Comparison of ENCODE assay signal across 7 cellular contexts in genomic region chr19:1468274-1469199, GRCh38. TPM values are rescaled to one million over a fixed set of nuclear protein-coding genes. Genes with fewer than 3 reads are reported as not detected.
DNase-seq lines count a peak whose midpoint lies in the region; ATAC-seq and TF ChIP-seq lines count a peak whose summit lies in the region.
"Had no signal": no experiment of that assay in that cellular context is flagged by ENCODE, and none has a peak within 500 bp of the region (broad histone marks: within the 10 kb centered on the region; RNA-seq: fewer than 3 reads in every experiment).

No MANE protein-coding gene starts in this region.

- DNase-seq in GM12865 (ENCODE audit: low read depth) (peak; percentile 41), neuronal stem cell (ENCODE audit: low spot score) (no peak), SJCRH30 (no peak), cerebellar cortex (ENCODE audit: low spot score) (no peak)
- DNase-seq in activated T-helper 1 cell treated with anti-CD3 and anti-CD28 coated beads, Interleukin-12 subunit alpha, Interleukin-12 subunit beta, Interleukin-2, Interleukin-4 antibody, amounts not matched to agents 30 ng/mL and 10 ng/mL and 1 ng/mL, durations not matched to agents 14 hours and 24 hours and 36 hours (ENCODE audit: low spot score) = no peak
- DNase-seq: GOT3 had no signal

- H3K9ac ChIP-seq in neuronal stem cell (ENCODE audit: low read depth, low read length, poor library complexity) = no peak overlapping the region

- peak overlapping the region; percentile 66 for H3K4me2 ChIP-seq in neuronal stem cell (ENCODE audit: insufficient read depth, low read length, poor library complexity, severe bottlenecking)

- no peak overlapping the region for H3K27ac ChIP-seq in neuronal stem cell (replicated peaks; ENCODE audit: low read length)
- no peak overlapping the region for H3K27ac ChIP-seq in SJCRH30

- H3K4me3 ChIP-seq in GM12865 (ENCODE audit: low read depth, low read length) (no peak overlapping the region), neuronal stem cell (ENCODE audit: low read length in 2 of 2) (no peak overlapping the region), SJCRH30 (no peak overlapping the region)

- peak overlapping the region; percentile 24 for H2BK5ac ChIP-seq in neuronal stem cell (ENCODE audit: low read length)

- H4K91ac ChIP-seq in neuronal stem cell (ENCODE audit: low read depth, low read length, poor library complexity) = no peak overlapping the region

- H3K4me1 ChIP-seq in neuronal stem cell (ENCODE audit: control insufficient read depth in 2 of 2, insufficient read depth in 1 of 2, low read depth in 1 of 2, low read length in 2 of 2) (peaks cover 0 to 27% of the 10 kb centered on the region in 2 donors), SJCRH30 (peaks cover 2% of the 10 kb centered on the region; the same call in 1 of the 2 replicates)

- H3K27ac Mint-ChIP-seq in activated T-helper 1 cell treated with anti-CD3 and anti-CD28 coated beads, Interleukin-12 subunit alpha, Interleukin-12 subunit beta, Interleukin-2, Interleukin-4 antibody, amounts not matched to agents 30 ng/mL and 10 ng/mL and 1 ng/mL, durations not matched to agents 14 hours and 24 hours and 36 hours = no peak overlapping the region

- H3K14ac ChIP-seq in neuronal stem cell (ENCODE audit: low read length) = peak overlapping the region; percentile 56

- peaks cover 14% of the 10 kb centered on the region for H3K27me3 Mint-ChIP-seq in activated T-helper 1 cell treated with anti-CD3 and anti-CD28 coated beads, Interleukin-12 subunit alpha, Interleukin-12 subunit beta, Interleukin-2, Interleukin-4 antibody, amounts not matched to agents 30 ng/mL and 10 ng/mL and 1 ng/mL, durations not matched to agents 14 hours and 24 hours and 36 hours (ENCODE audit: insufficient read depth)

- intact Hi-C loops in activated T-helper 1 cell treated with anti-CD3 and anti-CD28 coated beads, Interleukin-12 subunit alpha, Interleukin-12 subunit beta, Interleukin-2, Interleukin-4 antibody, amounts not matched to agents 30 ng/mL and 10 ng/mL and 1 ng/mL, durations not matched to agents 14 hours and 24 hours and 36 hours (cut with micrococcal nuclease) = loop anchor here (1.0 to 5.0 kb wide), 2 partner anchors 23 to 294 kb away; no protein-coding TSS in a partner anchor

- H3K4ac ChIP-seq in neuronal stem cell (ENCODE audit: low read length) = no peak overlapping the region

- peaks cover 1 to 55% of the 10 kb centered on the region in 2 donors for H3K36me3 ChIP-seq in neuronal stem cell (replicated peaks in 1 of 2; ENCODE audit: control insufficient read depth in 2 of 2, insufficient read depth in 2 of 2, low read length in 2 of 2)
- no peaks in the 10 kb centered on the region for H3K36me3 ChIP-seq in SJCRH30

- no peaks in the 10 kb centered on the region for H3K4me1 Mint-ChIP-seq in activated T-helper 1 cell treated with anti-CD3 and anti-CD28 coated beads, Interleukin-12 subunit alpha, Interleukin-12 subunit beta, Interleukin-2, Interleukin-4 antibody, amounts not matched to agents 30 ng/mL and 10 ng/mL and 1 ng/mL, durations not matched to agents 14 hours and 24 hours and 36 hours (ENCODE audit: low read depth)

- TF ChIP-seq CTCF in GM12865 (IDR thresholded peaks at IDR 0.05; ENCODE audit: insufficient read depth, low read depth, low read length, missing control alignments) = peak; percentile 0

- H3K4me3 Mint-ChIP-seq in activated T-helper 1 cell treated with anti-CD3 and anti-CD28 coated beads, Interleukin-12 subunit alpha, Interleukin-12 subunit beta, Interleukin-2, Interleukin-4 antibody, amounts not matched to agents 30 ng/mL and 10 ng/mL and 1 ng/mL, durations not matched to agents 14 hours and 24 hours and 36 hours = peak overlapping the region; percentile 26

- no peak overlapping the region for H2AFZ ChIP-seq in neuronal stem cell (ENCODE audit: low read length)

- H2BK12ac ChIP-seq in neuronal stem cell (ENCODE audit: low read length) = peak overlapping the region; percentile 73

- peak overlapping the region; percentile 90 for H2AK5ac ChIP-seq in neuronal stem cell (ENCODE audit: low read depth, low read length)

- H2BK120ac ChIP-seq in neuronal stem cell (ENCODE audit: low read depth, low read length) = no peak overlapping the region

- H2BK15ac ChIP-seq in neuronal stem cell (ENCODE audit: low read length) = peak overlapping the region; percentile 58

- peak overlapping the region; percentile 91 for H3K23ac ChIP-seq in neuronal stem cell (ENCODE audit: low read depth, low read length, poor library complexity)

- H3K9me3 Mint-ChIP-seq in activated T-helper 1 cell treated with anti-CD3 and anti-CD28 coated beads, Interleukin-12 subunit alpha, Interleukin-12 subunit beta, Interleukin-2, Interleukin-4 antibody, amounts not matched to agents 30 ng/mL and 10 ng/mL and 1 ng/mL, durations not matched to agents 14 hours and 24 hours and 36 hours = no peaks in the 10 kb centered on the region

- H3K36me3 Mint-ChIP-seq in activated T-helper 1 cell treated with anti-CD3 and anti-CD28 coated beads, Interleukin-12 subunit alpha, Interleukin-12 subunit beta, Interleukin-2, Interleukin-4 antibody, amounts not matched to agents 30 ng/mL and 10 ng/mL and 1 ng/mL, durations not matched to agents 14 hours and 24 hours and 36 hours (ENCODE audit: low read depth) = no peaks in the 10 kb centered on the region

- H4K8ac ChIP-seq in neuronal stem cell (ENCODE audit: low read depth, low read length) = no peak overlapping the region

- H3K79me1 ChIP-seq in neuronal stem cell (ENCODE audit: low read depth, low read length) = peaks cover 31% of the 10 kb centered on the region

- ATAC-seq in GM19395 (IDR thresholded peaks at IDR 0.05; ENCODE audit: unreplicated experiment) = no peak

- H3K18ac ChIP-seq in neuronal stem cell (ENCODE audit: low read length) = peak overlapping the region; percentile 90

- H3K9me3 ChIP-seq in neuronal stem cell (replicated peaks in 1 of 2; ENCODE audit: control insufficient read depth in 2 of 2, insufficient read depth in 1 of 2, low read depth in 1 of 2, low read length in 2 of 2) (peaks cover 0 to 11% of the 10 kb centered on the region in 2 donors), SJCRH30 (replicated peaks) (no peaks in the 10 kb centered on the region)

- WGBS in neuronal stem cell (ENCODE audit: extremely low coverage in 2 of 2, insufficient read length in 2 of 2, insufficient replicate concordance in 1 of 2), 2 donors = no CpG with 5 or more reads among the region's 92 CpGs

- H3K27me3 ChIP-seq in neuronal stem cell (ENCODE audit: control insufficient read depth in 3 of 3, insufficient read depth in 3 of 3, low read depth in 1 of 3, low read length in 3 of 3) (peaks cover 0 to 74% (median 50%) of the 10 kb centered on the region in 3 experiments), SJCRH30 (no peaks in the 10 kb centered on the region; the same call in 1 of the 2 replicates)

RNA-seq across cellular contexts. Expression of gene C19orf25, which starts 10.5 kb away (rescaled TPM):
- total RNA-seq in activated T-helper 1 cell treated with anti-CD3 and anti-CD28 coated beads, Interleukin-12 subunit alpha, Interleukin-12 subunit beta, Interleukin-2, Interleukin-4 antibody, amounts not matched to agents 30 ng/mL and 10 ng/mL and 1 ng/mL, durations not matched to agents 14 hours and 24 hours and 36 hours = 37.1 and 38.5 TPM in 2 replicates
- polyA plus RNA-seq in neuronal stem cell (2013, experiment 1 of 2) = 22.9 TPM
- polyA plus RNA-seq in neuronal stem cell (2013, experiment 2 of 2) = 21.4 TPM
- 26.6 and 29.4 TPM in 2 replicates for total RNA-seq in SJCRH30 (2014; rRNA removed; shearing (Covaris generic))

RNA-seq across cellular contexts. Expression of gene APC2, which starts 18.6 kb away (rescaled TPM):
- 0.16 and 0.17 TPM in 2 replicates for total RNA-seq in activated T-helper 1 cell treated with anti-CD3 and anti-CD28 coated beads, Interleukin-12 subunit alpha, Interleukin-12 subunit beta, Interleukin-2, Interleukin-4 antibody, amounts not matched to agents 30 ng/mL and 10 ng/mL and 1 ng/mL, durations not matched to agents 14 hours and 24 hours and 36 hours
- polyA plus RNA-seq in neuronal stem cell (2013, experiment 1 of 2) = 3.4 TPM
- 3.9 TPM for polyA plus RNA-seq in neuronal stem cell (2013, experiment 2 of 2)
- 0.13 and 0.24 TPM in 2 replicates for total RNA-seq in SJCRH30 (2014; rRNA removed; shearing (Covaris generic))

RNA-seq across cellular contexts. Expression of gene PCSK4, which starts 21.6 kb away (rescaled TPM):
- total RNA-seq in activated T-helper 1 cell treated with anti-CD3 and anti-CD28 coated beads, Interleukin-12 subunit alpha, Interleukin-12 subunit beta, Interleukin-2, Interleukin-4 antibody, amounts not matched to agents 30 ng/mL and 10 ng/mL and 1 ng/mL, durations not matched to agents 14 hours and 24 hours and 36 hours = 0.26 and 1.5 TPM in 2 replicates
- 8.3 TPM for polyA plus RNA-seq in neuronal stem cell (2013, experiment 1 of 2)
- polyA plus RNA-seq in neuronal stem cell (2013, experiment 2 of 2) = 7.9 TPM
- 0.58 and 1.1 TPM in 2 replicates for total RNA-seq in SJCRH30 (2014; rRNA removed; shearing (Covaris generic))

RNA-seq across cellular contexts. Expression of gene REEP6, which starts 22.4 kb away (rescaled TPM):
- 1.4 TPM in 2 replicates for total RNA-seq in activated T-helper 1 cell treated with anti-CD3 and anti-CD28 coated beads, Interleukin-12 subunit alpha, Interleukin-12 subunit beta, Interleukin-2, Interleukin-4 antibody, amounts not matched to agents 30 ng/mL and 10 ng/mL and 1 ng/mL, durations not matched to agents 14 hours and 24 hours and 36 hours
- 18.0 TPM for polyA plus RNA-seq in neuronal stem cell (2013, experiment 1 of 2)
- polyA plus RNA-seq in neuronal stem cell (2013, experiment 2 of 2) = 17.5 TPM
- 0.41 and 0.45 TPM in 2 replicates for total RNA-seq in SJCRH30 (2014; rRNA removed; shearing (Covaris generic))

RNA-seq across cellular contexts. Expression of gene RPS15, which starts 30.3 kb away (rescaled TPM):
- total RNA-seq in activated T-helper 1 cell treated with anti-CD3 and anti-CD28 coated beads, Interleukin-12 subunit alpha, Interleukin-12 subunit beta, Interleukin-2, Interleukin-4 antibody, amounts not matched to agents 30 ng/mL and 10 ng/mL and 1 ng/mL, durations not matched to agents 14 hours and 24 hours and 36 hours = 1,387 and 1,455 TPM in 2 replicates
- 3,965 TPM for polyA plus RNA-seq in neuronal stem cell (2013, experiment 1 of 2)
- polyA plus RNA-seq in neuronal stem cell (2013, experiment 2 of 2) = 3,732 TPM
- 1,359 and 1,591 TPM in 2 replicates for total RNA-seq in SJCRH30 (2014; rRNA removed; shearing (Covaris generic))
